27 cellular contexts compared by ENCODE assay signal in the genomic region with DNA sequence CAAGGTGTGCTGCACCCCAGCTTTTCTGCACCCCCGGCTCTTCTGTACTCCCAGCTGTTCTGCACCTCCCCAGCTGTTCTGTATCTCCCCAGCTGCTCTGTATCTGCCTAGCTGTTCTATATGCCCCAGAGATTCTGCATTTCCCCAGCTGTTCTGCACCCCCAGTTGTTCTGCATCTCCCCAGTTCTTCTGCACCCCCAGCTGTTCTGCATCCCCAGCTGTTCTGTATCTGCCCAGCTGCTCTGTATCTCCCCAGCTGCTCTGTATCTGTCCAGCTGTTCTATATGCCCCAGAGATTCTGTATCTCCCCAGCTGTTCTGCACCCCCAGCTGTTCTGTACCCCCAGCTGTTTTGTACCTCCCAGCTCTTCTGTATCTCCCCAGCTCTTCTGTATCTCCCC. TPM values are rescaled to one million over a fixed set of nuclear protein-coding genes. Genes with fewer than 3 reads are reported as not detected.
"Had no signal": no experiment of that assay in that cellular context is flagged by ENCODE, and none has a peak within 500 bp of the region (broad histone marks: within the 10 kb centered on the region; RNA-seq: fewer than 3 reads in every experiment).

No MANE protein-coding gene starts in this region.

- H3K4me3 ChIP-seq: coronary artery, dorsolateral prefrontal cortex, psoas muscle, sigmoid colon, stomach, thyroid gland, upper lobe of left lung, vagina had no signal

- H3K27me3 Mint-ChIP-seq: activated B cell treated with CpG ODN at 0.5 μM for 24 hours; activated naive CD8-positive, alpha-beta T cell had no signal

- H3K27me3 ChIP-seq: dorsolateral prefrontal cortex, thyroid gland, upper lobe of left lung, vagina had no signal

- H3K4me1 ChIP-seq: parathyroid adenoma, psoas muscle had no signal

- H3K36me3 ChIP-seq: sigmoid colon, stomach, thyroid gland, upper lobe of left lung, vagina had no signal

- H3K36me3 Mint-ChIP-seq: activated naive CD8-positive, alpha-beta T cell; mesothelial cell of epicardium; naive thymus-derived CD4-positive, alpha-beta T cell; stimulated activated naive B cell treated with anti-CD40 and anti-IgM and Interleukin-4, amounts not matched to agents 10 μg/mL and 1 μg/mL and 100 μg/mL, for 72 hours had no signal

- H3K9me3 ChIP-seq: psoas muscle, sigmoid colon, stomach, thyroid gland, upper lobe of left lung, vagina had no signal

- H3K9me3 Mint-ChIP-seq: activated B cell treated with CpG ODN at 0.5 μM for 24 hours; mesothelial cell of epicardium; naive thymus-derived CD4-positive, alpha-beta T cell; neural crest cell; stimulated activated naive B cell treated with anti-CD40 and anti-IgM and Interleukin-4, amounts not matched to agents 10 μg/mL and 1 μg/mL and 100 μg/mL, for 72 hours; T-helper 2 cell treated with Interferon-gamma antibody and Interleukin-4, amounts not matched to agents 5 μg/mL and 100 μg/mL, for 36 hours had no signal

- DNase-seq: activated B cell treated with CpG ODN at 0.5 μM for 24 hours; activated CD4-positive, alpha-beta T cell treated with anti-CD3 and anti-CD28 coated beads for 36 hours; activated effector memory CD4-positive, alpha-beta T cell treated with Interleukin-2 at 50 U/mL for 16 hours; activated naive CD4-positive, alpha-beta T cell treated with Interleukin-2 at 50 U/mL for 16 hours; anterior cingulate cortex; effector memory CD4-positive, alpha-beta T cell; left ventricle myocardium superior; naive thymus-derived CD4-positive, alpha-beta T cell; sigmoid colon; stimulated activated CD4-positive, alpha-beta T cell treated with anti-CD3 and anti-CD28 coated beads, Interleukin-15, amount 100 ng/mL, for 24 hours; stimulated activated CD4-positive, alpha-beta T cell treated with anti-CD3 and anti-CD28 coated beads, Interleukin-2, amount 100 ng/mL, for 24 hours; stimulated activated naive B cell treated with anti-CD40 and anti-IgM and Interleukin-4, amounts not matched to agents 10 μg/mL and 1 μg/mL and 100 μg/mL, for 72 hours; stomach; thyroid gland; upper lobe of left lung had no signal

- H3K4me3 Mint-ChIP-seq: activated B cell treated with CpG ODN at 0.5 μM for 24 hours; activated CD4-positive, alpha-beta T cell treated with anti-CD3 and anti-CD28 coated beads for 36 hours; activated naive CD8-positive, alpha-beta T cell; mesothelial cell of epicardium; naive thymus-derived CD4-positive, alpha-beta T cell; neural crest cell; stimulated activated naive B cell treated with anti-CD40 and anti-IgM and Interleukin-4, amounts not matched to agents 10 μg/mL and 1 μg/mL and 100 μg/mL, for 72 hours; T-helper 2 cell treated with Interferon-gamma antibody and Interleukin-4, amounts not matched to agents 5 μg/mL and 100 μg/mL, for 36 hours had no signal

- H3K27ac ChIP-seq: coronary artery, parathyroid adenoma, psoas muscle, sigmoid colon, stomach, thyroid gland, vagina had no signal

- H3K27ac Mint-ChIP-seq: activated B cell treated with CpG ODN at 0.5 μM for 24 hours; activated CD4-positive, alpha-beta T cell treated with anti-CD3 and anti-CD28 coated beads for 36 hours; activated naive CD8-positive, alpha-beta T cell; mesothelial cell of epicardium; stimulated activated naive B cell treated with anti-CD40 and anti-IgM and Interleukin-4, amounts not matched to agents 10 μg/mL and 1 μg/mL and 100 μg/mL, for 72 hours; T-helper 2 cell treated with Interferon-gamma antibody and Interleukin-4, amounts not matched to agents 5 μg/mL and 100 μg/mL, for 36 hours had no signal

RNA-seq across cellular contexts. Expression of a gene that starts 41.1 kb away (rescaled TPM):
- total RNA-seq: activated CD4-positive, alpha-beta T cell treated with anti-CD3 and anti-CD28 coated beads for 36 hours; epithelial cell of proximal tubule; frontal cortex; left ventricle myocardium superior; lung microvascular endothelial cell; mesothelial cell of epicardium; neural crest cell; psoas muscle; sigmoid colon; thyroid gland; vagina had no signal
